Comparison of ENCODE assay signal across 9 cellular contexts in the genomic region with DNA sequence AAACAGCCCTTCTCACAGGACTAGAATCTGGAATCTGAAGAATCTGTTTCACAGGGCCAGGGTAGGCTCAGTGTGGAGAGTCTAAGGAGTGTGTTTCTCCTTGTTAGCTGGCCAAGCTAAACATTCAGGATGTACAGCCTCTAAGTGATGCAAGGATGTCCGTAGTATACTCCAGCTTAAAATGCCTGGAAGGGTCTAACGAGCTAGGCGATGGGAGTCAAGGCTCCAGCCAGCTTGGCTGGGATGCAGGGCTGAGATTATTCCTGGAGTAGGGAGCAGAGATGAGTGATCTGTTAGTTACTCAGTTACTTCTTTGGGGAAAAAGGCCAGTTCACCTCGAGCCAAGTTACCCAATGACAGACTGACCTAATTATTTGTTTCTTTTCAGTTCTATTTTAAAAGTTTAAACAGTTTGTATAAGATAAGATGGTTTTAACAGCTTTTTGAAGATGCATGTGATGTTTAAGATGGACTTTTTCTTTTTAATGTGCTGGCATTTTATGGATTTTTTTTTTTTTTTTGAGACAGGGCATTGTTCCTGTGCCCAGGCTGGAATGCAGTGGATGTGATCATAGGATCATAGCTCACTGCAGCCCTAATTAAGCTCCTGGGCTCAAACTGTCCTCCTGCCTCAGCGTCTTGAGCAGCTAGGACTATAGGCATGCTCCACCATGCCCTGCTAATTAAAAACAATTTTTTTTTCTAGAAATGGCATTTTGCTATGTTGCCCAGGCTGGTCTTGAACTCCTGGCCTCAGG. TPM values are rescaled to one million over a fixed set of nuclear protein-coding genes. Genes with fewer than 3 reads are reported as not detected.
DNase-seq lines count a peak whose midpoint lies in the region; ATAC-seq and TF ChIP-seq lines count a peak whose summit lies in the region.
"Had no signal": no experiment of that assay in that cellular context is flagged by ENCODE, and none has a peak within 500 bp of the region (broad histone marks: within the 10 kb centered on the region; RNA-seq: fewer than 3 reads in every experiment).

No MANE protein-coding gene starts in this region.

- H3K27ac Mint-ChIP-seq in osteocyte (ENCODE audit: unreplicated experiment) = peak overlapping the region; percentile 88
- no peak overlapping the region for H3K27ac Mint-ChIP-seq in endodermal cell

- H3K27me3 Mint-ChIP-seq in osteocyte (ENCODE audit: unreplicated experiment) (no peaks in the 10 kb centered on the region), endodermal cell (ENCODE audit: insufficient read depth) (no peaks in the 10 kb centered on the region)

- H3K4me1 Mint-ChIP-seq in osteocyte (ENCODE audit: unreplicated experiment) (peaks cover 71% of the 10 kb centered on the region), endodermal cell (peaks cover 24% of the 10 kb centered on the region)

- H3K4me1 ChIP-seq in RWPE2 (ENCODE audit: insufficient read depth, poor library complexity, severe bottlenecking) (peaks cover 27% of the 10 kb centered on the region), endodermal cell (ENCODE audit: control insufficient read depth, insufficient read depth, low read length) (no peaks in the 10 kb centered on the region)

- H3K9me3 ChIP-seq in RWPE2 (ENCODE audit: severe bottlenecking) (no peaks in the 10 kb centered on the region), endodermal cell (ENCODE audit: control insufficient read depth, low read length) (no peaks in the 10 kb centered on the region)

- H3K36me3 ChIP-seq in RWPE2 (ENCODE audit: low read depth) (no peaks in the 10 kb centered on the region), endodermal cell (ENCODE audit: control insufficient read depth, insufficient read depth, low read length) (no peaks in the 10 kb centered on the region)

- H3K4me3 Mint-ChIP-seq in osteocyte (ENCODE audit: unreplicated experiment) (peak overlapping the region; percentile 37), endodermal cell (no peak overlapping the region)

- H3K36me3 Mint-ChIP-seq in osteocyte (ENCODE audit: unreplicated experiment) (no peaks in the 10 kb centered on the region), endodermal cell (ENCODE audit: low read depth) (no peaks in the 10 kb centered on the region)

- H3K9me3 Mint-ChIP-seq in osteocyte (ENCODE audit: unreplicated experiment) (no peaks in the 10 kb centered on the region), endodermal cell (no peaks in the 10 kb centered on the region)

- peak; percentile 90 for DNase-seq in AG10803 (ENCODE audit: low read depth)
- no peak for DNase-seq in RWPE2 (ENCODE audit: low spot score)
- peak; percentile 91 for DNase-seq in fibroblast of villous mesenchyme (ENCODE audit: low read depth)
- DNase-seq in osteocyte (ENCODE audit: extremely low spot score, unreplicated experiment) = no peak
- no peak for DNase-seq in endodermal cell
- DNase-seq in NCI-H1092 treated with DMSO at 0.1 percent for 48 hours (lab: John Stamatoyannopoulos, UW) = no peak
- DNase-seq in central memory CD4-positive, alpha-beta T cell = no peak
- DNase-seq: NCI-H1694 treated with DMSO at 0.1 percent for 48 hours had no signal

- H3K27me3 ChIP-seq in RWPE2 (ENCODE audit: insufficient read depth, poor library complexity, severe bottlenecking) (no peaks in the 10 kb centered on the region), endodermal cell (ENCODE audit: control insufficient read depth, insufficient read depth, low read length, poor library complexity, severe bottlenecking) (no peaks in the 10 kb centered on the region)

- H3K27ac ChIP-seq in RWPE2 (ENCODE audit: poor library complexity, severe bottlenecking) (peak overlapping the region; percentile 3), endodermal cell (ENCODE audit: low read depth, low read length) (no peak overlapping the region)

- ATAC-seq in RWPE2 (ENCODE audit: low read depth) = peak; percentile 58
- ATAC-seq in HG02571 (IDR thresholded peaks at IDR 0.05; ENCODE audit: unreplicated experiment) = no peak

- TF ChIP-seq CTCF in AG10803 (conservative IDR thresholded peaks at IDR 0.05; ENCODE audit: low read length) = no peak
- no peak for TF ChIP-seq CTCF in RWPE2 (IDR thresholded peaks at IDR 0.05; ENCODE audit: poor library complexity, severe bottlenecking)
- TF ChIP-seq CTCF in fibroblast of villous mesenchyme (IDR thresholded peaks at IDR 0.05; ENCODE audit: insufficient read depth, low read depth, low read length) = no peak
- no peak for TF ChIP-seq CTCF in osteocyte (IDR thresholded peaks at IDR 0.05)
- no peak for TF ChIP-seq CTCF in endodermal cell (conservative IDR thresholded peaks at IDR 0.05)

- H3K9ac ChIP-seq in endodermal cell (ENCODE audit: extremely low read depth, low read length, poor library complexity, severe bottlenecking) = no peak overlapping the region

- 83 to 91% methylated on average over 4 to 5 of the region's 5 CpGs for WGBS in endodermal cell (ENCODE audit: insufficient coverage in 1 of 2, insufficient read length in 1 of 2), 2 experiments

- H3K4me3 ChIP-seq in AG10803 (ENCODE audit: low read length) (no peak overlapping the region; the same call in 1 of the 2 replicates), RWPE2 (ENCODE audit: severe bottlenecking) (no peak overlapping the region), fibroblast of villous mesenchyme (ENCODE audit: low read depth, low read length) (no peak overlapping the region), endodermal cell (ENCODE audit: low read length) (no peak overlapping the region)

RNA-seq across cellular contexts. Expression of a gene that starts 41.1 kb away (rescaled TPM):
- total RNA-seq in fibroblast of villous mesenchyme (13.4 and 15.8 TPM in 2 replicates), osteocyte (28.4 and 31.9 TPM in 2 replicates), endodermal cell (10 to 100 TPM; 65.8 to 70.0 TPM)
- polyA plus RNA-seq in endodermal cell (2013, experiment 1 of 2) = 32.8 TPM
- polyA plus RNA-seq in endodermal cell (2013, experiment 2 of 2) = 36.8 TPM

Comparison
In these comparisons a context has a peak if more than half of its experiments do, and no peak if none do; other contexts are left out.
1. DNase-seq: peak in AG10803 (single experiment) and fibroblast of villous mesenchyme (single experiment); none in RWPE2 (single experiment), osteocyte (single experiment), endodermal cell (single experiment), NCI-H1092 treated with DMSO at 0.1 percent for 48 hours (single experiment) and central memory CD4-positive, alpha-beta T cell (single experiment).